1 cellular context compared by ENCODE assay signal in the genomic region with DNA sequence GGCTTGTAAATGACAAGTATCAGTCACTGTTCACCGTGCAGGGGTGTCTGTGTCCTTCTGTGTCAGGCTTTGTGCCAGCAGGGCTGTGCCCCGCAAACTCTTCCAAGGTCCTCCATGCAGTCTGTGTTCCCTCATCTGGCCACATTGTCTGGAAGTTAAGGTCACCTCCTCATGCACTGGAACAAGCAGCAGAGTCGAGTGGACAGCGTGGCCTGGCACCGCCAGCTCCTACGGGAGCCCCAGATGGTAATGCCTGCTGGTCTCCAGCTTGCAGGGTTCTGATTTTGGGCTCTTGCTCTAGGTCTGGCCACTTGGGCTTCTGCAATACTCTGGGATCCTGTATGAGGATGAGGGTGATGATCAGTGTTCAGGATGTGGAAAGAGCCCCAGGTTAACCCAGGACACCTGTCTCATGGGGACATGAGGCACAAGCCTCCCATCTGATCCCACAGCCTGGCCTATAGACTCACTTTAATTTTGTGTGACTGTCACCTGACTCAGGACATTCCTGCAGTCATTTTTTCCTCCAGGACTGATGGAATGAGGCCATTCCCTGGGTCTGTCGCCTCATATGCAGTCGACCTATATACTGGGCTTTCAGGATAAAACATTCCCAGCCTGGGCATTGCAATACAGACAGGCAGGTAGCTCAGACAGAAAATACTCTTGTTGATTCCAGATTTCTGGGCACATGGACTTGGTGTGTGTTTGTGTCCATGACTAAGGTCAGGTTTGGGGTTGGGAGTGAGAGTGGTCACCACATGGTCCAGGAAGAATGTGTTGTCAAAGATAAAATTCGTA.
A peak's percentile ranks its signal among the peaks of the same experiment; 100 is the strongest.
TF ChIP-seq lines count a peak whose summit lies in the region.

No MANE protein-coding gene starts in this region.

TF ChIP-seq in K562, 482 proteins besides CTCF, POLR2A, EP300 and RAD21 (continued from another document and continues in another):
- TF ChIP-seq, protein P1, sequence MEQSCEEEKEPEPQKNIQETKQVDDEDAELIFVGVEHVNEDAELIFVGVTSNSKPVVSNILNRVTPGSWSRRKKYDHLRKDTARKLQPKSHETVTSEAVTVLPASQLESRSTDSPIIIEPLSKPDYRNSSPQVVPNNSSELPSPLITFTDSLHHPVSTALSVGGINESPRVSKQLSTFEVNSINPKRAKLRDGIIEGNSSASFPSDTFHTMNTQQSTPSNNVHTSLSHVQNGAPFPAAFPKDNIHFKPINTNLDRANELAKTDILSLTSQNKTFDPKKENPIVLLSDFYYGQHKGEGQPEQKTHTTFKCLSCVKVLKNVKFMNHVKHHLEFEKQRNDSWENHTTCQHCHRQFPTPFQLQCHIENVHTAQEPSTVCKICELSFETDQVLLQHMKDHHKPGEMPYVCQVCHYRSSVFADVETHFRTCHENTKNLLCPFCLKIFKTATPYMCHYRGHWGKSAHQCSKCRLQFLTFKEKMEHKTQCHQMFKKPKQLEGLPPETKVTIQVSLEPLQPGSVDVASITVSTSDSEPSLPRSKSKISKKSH (CRISPR knock-in tag; IDR thresholded peaks at IDR 0.05): no peak
- TF ChIP-seq NR2C1 (IDR thresholded peaks at IDR 0.05) (no peak), NR2C1 (tag; IDR thresholded peaks at IDR 0.05) (no peak), HNRNPLL (IDR thresholded peaks at IDR 0.05; ENCODE audit: low read depth, low read length, poor library complexity, severe bottlenecking) (no peak), HCFC1 (IDR thresholded peaks at IDR 0.05; ENCODE audit: low read depth, low read length) (no peak), KDM2B (CRISPR knock-in tag; IDR thresholded peaks at IDR 0.05) (peak; percentile 55; the same call in 1 of the 2 replicates), PKNOX1 (IDR thresholded peaks at IDR 0.05) (no peak), ZNF239 (CRISPR knock-in tag; IDR thresholded peaks at IDR 0.05) (no peak), VEZF1 (CRISPR knock-in tag; IDR thresholded peaks at IDR 0.05) (no peak), ZNF24 (IDR thresholded peaks at IDR 0.05) (no peak), ATF1 (CRISPR knock-in tag; IDR thresholded peaks at IDR 0.05) (peak; percentile 20; the same call in 1 of the 2 replicates), ATF1 (tag; IDR thresholded peaks at IDR 0.05) (no peak), NR2F6 (CRISPR knock-in tag; IDR thresholded peaks at IDR 0.05) (no peak), TEAD4 (IDR thresholded peaks at IDR 0.05; ENCODE audit: low read length) (no peak), TEAD4 (CRISPR knock-in tag; IDR thresholded peaks at IDR 0.05; ENCODE audit: borderline replicate concordance) (no peak; the same call in 1 of the 2 replicates), GATAD2A (IDR thresholded peaks at IDR 0.05) (no peak), E2F4 (CRISPR knock-in tag; IDR thresholded peaks at IDR 0.05; ENCODE audit: low read depth) (no peak), CBFB (CRISPR knock-in tag; IDR thresholded peaks at IDR 0.05) (no peak; the same call in 1 of the 2 replicates), ZNF124 (CRISPR knock-in tag; IDR thresholded peaks at IDR 0.05) (no peak; the same call in 1 of the 2 replicates), ZNF324 (CRISPR knock-in tag; IDR thresholded peaks at IDR 0.05) (no peak), ZKSCAN3 (CRISPR knock-in tag; IDR thresholded peaks at IDR 0.05) (no peak), ZBTB11 (CRISPR knock-in tag; IDR thresholded peaks at IDR 0.05) (no peak), ZNF41 (CRISPR knock-in tag; conservative IDR thresholded peaks at IDR 0.05) (no peak), RFX7 (CRISPR knock-in tag; IDR thresholded peaks at IDR 0.05) (no peak), PHB2 (IDR thresholded peaks at IDR 0.05; ENCODE audit: low read depth) (no peak), HNRNPH1 (optimal IDR thresholded peaks at IDR 0.05; ENCODE audit: low read depth, low read length) (no peak), CBX3 (IDR thresholded peaks at IDR 0.05; ENCODE audit: borderline replicate concordance in 1 of 2, low read length in 2 of 2) (peak in 1 of 2 experiments; percentile 22; a peak in 1 of 3 replicates), ARID1B (IDR thresholded peaks at IDR 0.05) (no peak), ZNF134 (CRISPR knock-in tag; conservative IDR thresholded peaks at IDR 0.05) (no peak), JUND (IDR thresholded peaks at IDR 0.05; ENCODE audit: borderline replicate concordance, low read depth, low read length) (no peak), JUND (tag; IDR thresholded peaks at IDR 0.05; ENCODE audit: borderline replicate concordance, low read depth, low read length) (no peak)
- TF ChIP-seq, protein P2, sequence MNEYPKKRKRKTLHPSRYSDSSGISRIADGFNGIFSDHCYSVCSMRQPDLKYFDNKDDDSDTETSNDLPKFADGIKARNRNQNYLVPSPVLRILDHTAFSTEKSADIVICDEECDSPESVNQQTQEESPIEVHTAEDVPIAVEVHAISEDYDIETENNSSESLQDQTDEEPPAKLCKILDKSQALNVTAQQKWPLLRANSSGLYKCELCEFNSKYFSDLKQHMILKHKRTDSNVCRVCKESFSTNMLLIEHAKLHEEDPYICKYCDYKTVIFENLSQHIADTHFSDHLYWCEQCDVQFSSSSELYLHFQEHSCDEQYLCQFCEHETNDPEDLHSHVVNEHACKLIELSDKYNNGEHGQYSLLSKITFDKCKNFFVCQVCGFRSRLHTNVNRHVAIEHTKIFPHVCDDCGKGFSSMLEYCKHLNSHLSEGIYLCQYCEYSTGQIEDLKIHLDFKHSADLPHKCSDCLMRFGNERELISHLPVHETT (CRISPR knock-in tag; conservative IDR thresholded peaks at IDR 0.05 in 1 of 2, IDR thresholded peaks at IDR 0.05 in 1 of 2): no peak
- TF ChIP-seq, protein P3, sequence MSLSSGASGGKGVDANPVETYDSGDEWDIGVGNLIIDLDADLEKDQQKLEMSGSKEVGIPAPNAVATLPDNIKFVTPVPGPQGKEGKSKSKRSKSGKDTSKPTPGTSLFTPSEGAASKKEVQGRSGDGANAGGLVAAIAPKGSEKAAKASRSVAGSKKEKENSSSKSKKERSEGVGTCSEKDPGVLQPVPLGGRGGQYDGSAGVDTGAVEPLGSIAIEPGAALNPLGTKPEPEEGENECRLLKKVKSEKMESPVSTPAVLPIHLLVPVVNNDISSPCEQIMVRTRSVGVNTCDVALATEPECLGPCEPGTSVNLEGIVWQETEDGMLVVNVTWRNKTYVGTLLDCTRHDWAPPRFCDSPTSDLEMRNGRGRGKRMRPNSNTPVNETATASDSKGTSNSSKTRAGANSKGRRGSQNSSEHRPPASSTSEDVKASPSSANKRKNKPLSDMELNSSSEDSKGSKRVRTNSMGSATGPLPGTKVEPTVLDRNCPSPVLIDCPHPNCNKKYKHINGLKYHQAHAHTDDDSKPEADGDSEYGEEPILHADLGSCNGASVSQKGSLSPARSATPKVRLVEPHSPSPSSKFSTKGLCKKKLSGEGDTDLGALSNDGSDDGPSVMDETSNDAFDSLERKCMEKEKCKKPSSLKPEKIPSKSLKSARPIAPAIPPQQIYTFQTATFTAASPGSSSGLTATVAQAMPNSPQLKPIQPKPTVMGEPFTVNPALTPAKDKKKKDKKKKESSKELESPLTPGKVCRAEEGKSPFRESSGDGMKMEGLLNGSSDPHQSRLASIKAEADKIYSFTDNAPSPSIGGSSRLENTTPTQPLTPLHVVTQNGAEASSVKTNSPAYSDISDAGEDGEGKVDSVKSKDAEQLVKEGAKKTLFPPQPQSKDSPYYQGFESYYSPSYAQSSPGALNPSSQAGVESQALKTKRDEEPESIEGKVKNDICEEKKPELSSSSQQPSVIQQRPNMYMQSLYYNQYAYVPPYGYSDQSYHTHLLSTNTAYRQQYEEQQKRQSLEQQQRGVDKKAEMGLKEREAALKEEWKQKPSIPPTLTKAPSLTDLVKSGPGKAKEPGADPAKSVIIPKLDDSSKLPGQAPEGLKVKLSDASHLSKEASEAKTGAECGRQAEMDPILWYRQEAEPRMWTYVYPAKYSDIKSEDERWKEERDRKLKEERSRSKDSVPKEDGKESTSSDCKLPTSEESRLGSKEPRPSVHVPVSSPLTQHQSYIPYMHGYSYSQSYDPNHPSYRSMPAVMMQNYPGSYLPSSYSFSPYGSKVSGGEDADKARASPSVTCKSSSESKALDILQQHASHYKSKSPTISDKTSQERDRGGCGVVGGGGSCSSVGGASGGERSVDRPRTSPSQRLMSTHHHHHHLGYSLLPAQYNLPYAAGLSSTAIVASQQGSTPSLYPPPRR (CRISPR knock-in tag; IDR thresholded peaks at IDR 0.05; ENCODE audit: borderline replicate concordance): no peak
- TF ChIP-seq, protein P4, sequence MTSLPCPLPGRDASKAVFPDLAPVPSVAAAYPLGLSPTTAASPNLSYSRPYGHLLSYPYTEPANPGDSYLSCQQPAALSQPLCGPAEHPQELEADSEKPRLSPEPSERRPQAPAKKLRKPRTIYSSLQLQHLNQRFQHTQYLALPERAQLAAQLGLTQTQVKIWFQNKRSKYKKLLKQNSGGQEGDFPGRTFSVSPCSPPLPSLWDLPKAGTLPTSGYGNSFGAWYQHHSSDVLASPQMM (CRISPR knock-in tag; IDR thresholded peaks at IDR 0.05): no peak
- TF ChIP-seq, protein P5, sequence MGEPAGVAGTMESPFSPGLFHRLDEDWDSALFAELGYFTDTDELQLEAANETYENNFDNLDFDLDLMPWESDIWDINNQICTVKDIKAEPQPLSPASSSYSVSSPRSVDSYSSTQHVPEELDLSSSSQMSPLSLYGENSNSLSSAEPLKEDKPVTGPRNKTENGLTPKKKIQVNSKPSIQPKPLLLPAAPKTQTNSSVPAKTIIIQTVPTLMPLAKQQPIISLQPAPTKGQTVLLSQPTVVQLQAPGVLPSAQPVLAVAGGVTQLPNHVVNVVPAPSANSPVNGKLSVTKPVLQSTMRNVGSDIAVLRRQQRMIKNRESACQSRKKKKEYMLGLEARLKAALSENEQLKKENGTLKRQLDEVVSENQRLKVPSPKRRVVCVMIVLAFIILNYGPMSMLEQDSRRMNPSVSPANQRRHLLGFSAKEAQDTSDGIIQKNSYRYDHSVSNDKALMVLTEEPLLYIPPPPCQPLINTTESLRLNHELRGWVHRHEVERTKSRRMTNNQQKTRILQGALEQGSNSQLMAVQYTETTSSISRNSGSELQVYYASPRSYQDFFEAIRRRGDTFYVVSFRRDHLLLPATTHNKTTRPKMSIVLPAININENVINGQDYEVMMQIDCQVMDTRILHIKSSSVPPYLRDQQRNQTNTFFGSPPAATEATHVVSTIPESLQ (CRISPR knock-in tag; IDR thresholded peaks at IDR 0.05): no peak
